ENCODE assay signal across 12 cellular contexts in the genomic region with DNA sequence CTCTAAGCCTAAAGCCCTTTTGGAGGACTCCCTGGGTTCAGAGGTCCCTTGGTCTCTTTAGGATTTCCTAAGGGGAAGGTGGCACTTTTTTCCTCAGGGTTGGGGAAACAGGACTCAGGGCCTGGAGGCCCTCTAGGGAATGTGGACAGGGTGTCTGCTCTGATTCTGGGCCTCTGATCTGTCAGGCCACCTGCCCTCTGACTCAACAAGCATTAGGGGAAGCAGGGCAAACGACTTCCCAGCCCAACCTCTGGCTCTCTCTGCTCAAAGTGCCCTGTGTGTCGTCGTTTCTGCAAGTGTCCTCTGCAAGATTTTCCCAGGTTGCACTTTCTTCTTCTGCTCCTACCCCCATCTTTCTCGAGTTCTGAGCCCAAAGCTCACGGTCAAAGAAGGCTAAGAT.
"Had no signal": no experiment of that assay in that cellular context is flagged by ENCODE, and none has a peak within 500 bp of the region (broad histone marks: within the 10 kb centered on the region; RNA-seq: fewer than 3 reads in every experiment).

No MANE protein-coding gene starts in this region.

- H3K36me3 ChIP-seq: brain microvascular endothelial cell, lower lobe of right lung, tibial artery, uterus had no signal

- H3K27me3 ChIP-seq: brain microvascular endothelial cell, tibial artery, uterus had no signal

- ATAC-seq: lower lobe of right lung; stimulated activated naive B cell treated with anti-CD40 and anti-IgM and Interleukin-4, amounts not matched to agents 10 μg/mL and 1 μg/mL and 100 μg/mL, for 72 hours had no signal

- H3K27ac ChIP-seq: brain microvascular endothelial cell, epithelial cell of prostate, lower lobe of right lung, tibial artery, uterus had no signal

- H3K9me3 ChIP-seq: lower lobe of right lung, tibial artery, uterus had no signal

- DNase-seq: activated CD4-positive, CD25-positive, alpha-beta regulatory T cell treated with anti-CD3 and anti-CD28 coated beads, Interleukin-2, amount 50 U/mL, for 72 hours; activated naive CD4-positive, alpha-beta T cell; activated naive CD8-positive, alpha-beta T cell treated with anti-CD3 and anti-CD28 coated beads, Interleukin-2, amount 10 ng/mL, durations not matched to agents 7 days and 5 days; brain microvascular endothelial cell; cerebellar nuclear complex; lower lobe of right lung; stimulated activated CD4-positive, alpha-beta T cell treated with anti-CD3 and anti-CD28 coated beads, Interleukin-4, amount 100 ng/mL, for 1 hour; stimulated activated naive B cell treated with anti-CD40 and anti-IgM and Interleukin-4, amounts not matched to agents 10 μg/mL and 1 μg/mL and 100 μg/mL, for 72 hours; T-helper 9 cell; uterus had no signal

- H3K4me3 ChIP-seq: lower lobe of right lung, tibial artery, uterus had no signal
